1 cellular context compared by ENCODE assay signal in the genomic region with DNA sequence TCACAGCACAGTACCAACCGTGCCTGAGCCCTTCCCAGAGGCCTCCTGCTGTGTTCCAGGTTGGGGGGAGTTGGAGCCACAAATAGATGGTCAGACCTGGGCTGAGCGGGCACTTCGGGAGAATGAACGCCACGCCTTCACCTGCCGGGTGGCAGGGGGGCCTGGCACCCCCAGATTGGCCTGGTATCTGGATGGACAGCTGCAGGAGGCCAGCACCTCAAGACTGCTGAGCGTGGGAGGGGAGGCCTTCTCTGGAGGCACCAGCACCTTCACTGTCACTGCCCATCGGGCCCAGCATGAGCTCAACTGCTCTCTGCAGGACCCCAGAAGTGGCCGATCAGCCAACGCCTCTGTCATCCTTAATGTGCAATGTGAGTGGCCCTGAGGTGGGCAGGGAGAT.
TF ChIP-seq lines count a peak whose summit lies in the region.

No MANE protein-coding gene starts in this region.

TF ChIP-seq in WTC11, 78 proteins besides CTCF, POLR2A, EP300 and RAD21 (continued from another document):
- no peak for TF ChIP-seq ZNF396 (CRISPR knock-in tag; IDR thresholded peaks at IDR 0.05; ENCODE audit: borderline replicate concordance)
- TF ChIP-seq ZBTB21 (CRISPR knock-in tag; IDR thresholded peaks at IDR 0.05; ENCODE audit: borderline replicate concordance), result no peak
- TF ChIP-seq, protein P1, sequence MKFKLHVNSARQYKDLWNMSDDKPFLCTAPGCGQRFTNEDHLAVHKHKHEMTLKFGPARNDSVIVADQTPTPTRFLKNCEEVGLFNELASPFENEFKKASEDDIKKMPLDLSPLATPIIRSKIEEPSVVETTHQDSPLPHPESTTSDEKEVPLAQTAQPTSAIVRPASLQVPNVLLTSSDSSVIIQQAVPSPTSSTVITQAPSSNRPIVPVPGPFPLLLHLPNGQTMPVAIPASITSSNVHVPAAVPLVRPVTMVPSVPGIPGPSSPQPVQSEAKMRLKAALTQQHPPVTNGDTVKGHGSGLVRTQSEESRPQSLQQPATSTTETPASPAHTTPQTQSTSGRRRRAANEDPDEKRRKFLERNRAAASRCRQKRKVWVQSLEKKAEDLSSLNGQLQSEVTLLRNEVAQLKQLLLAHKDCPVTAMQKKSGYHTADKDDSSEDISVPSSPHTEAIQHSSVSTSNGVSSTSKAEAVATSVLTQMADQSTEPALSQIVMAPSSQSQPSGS (CRISPR knock-in tag; IDR thresholded peaks at IDR 0.05; ENCODE audit: borderline replicate concordance, low read depth), result no peak
- TF ChIP-seq ZNF423 (CRISPR knock-in tag; IDR thresholded peaks at IDR 0.05), result no peak
- TF ChIP-seq, protein P2, sequence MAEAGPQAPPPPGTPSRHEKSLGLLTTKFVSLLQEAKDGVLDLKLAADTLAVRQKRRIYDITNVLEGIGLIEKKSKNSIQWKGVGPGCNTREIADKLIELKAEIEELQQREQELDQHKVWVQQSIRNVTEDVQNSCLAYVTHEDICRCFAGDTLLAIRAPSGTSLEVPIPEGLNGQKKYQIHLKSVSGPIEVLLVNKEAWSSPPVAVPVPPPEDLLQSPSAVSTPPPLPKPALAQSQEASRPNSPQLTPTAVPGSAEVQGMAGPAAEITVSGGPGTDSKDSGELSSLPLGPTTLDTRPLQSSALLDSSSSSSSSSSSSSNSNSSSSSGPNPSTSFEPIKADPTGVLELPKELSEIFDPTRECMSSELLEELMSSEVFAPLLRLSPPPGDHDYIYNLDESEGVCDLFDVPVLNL (CRISPR knock-in tag; IDR thresholded peaks at IDR 0.05; ENCODE audit: borderline replicate concordance, low read depth), result no peak
- TF ChIP-seq JAZF1 (CRISPR knock-in tag; IDR thresholded peaks at IDR 0.05), result no peak
- TF ChIP-seq, protein P3, sequence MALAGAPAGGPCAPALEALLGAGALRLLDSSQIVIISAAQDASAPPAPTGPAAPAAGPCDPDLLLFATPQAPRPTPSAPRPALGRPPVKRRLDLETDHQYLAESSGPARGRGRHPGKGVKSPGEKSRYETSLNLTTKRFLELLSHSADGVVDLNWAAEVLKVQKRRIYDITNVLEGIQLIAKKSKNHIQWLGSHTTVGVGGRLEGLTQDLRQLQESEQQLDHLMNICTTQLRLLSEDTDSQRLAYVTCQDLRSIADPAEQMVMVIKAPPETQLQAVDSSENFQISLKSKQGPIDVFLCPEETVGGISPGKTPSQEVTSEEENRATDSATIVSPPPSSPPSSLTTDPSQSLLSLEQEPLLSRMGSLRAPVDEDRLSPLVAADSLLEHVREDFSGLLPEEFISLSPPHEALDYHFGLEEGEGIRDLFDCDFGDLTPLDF (CRISPR knock-in tag; IDR thresholded peaks at IDR 0.05), result no peak
- TF ChIP-seq ZNF232 (CRISPR knock-in tag; IDR thresholded peaks at IDR 0.05), result no peak
- TF ChIP-seq GRHL2 (CRISPR knock-in tag; IDR thresholded peaks at IDR 0.05; ENCODE audit: insufficient replicate concordance, severe bottlenecking), result no peak
- TF ChIP-seq, protein P4, sequence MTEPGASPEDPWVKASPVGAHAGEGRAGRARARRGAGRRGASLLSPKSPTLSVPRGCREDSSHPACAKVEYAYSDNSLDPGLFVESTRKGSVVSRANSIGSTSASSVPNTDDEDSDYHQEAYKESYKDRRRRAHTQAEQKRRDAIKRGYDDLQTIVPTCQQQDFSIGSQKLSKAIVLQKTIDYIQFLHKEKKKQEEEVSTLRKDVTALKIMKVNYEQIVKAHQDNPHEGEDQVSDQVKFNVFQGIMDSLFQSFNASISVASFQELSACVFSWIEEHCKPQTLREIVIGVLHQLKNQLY (CRISPR knock-in tag; IDR thresholded peaks at IDR 0.05), result no peak
TF ChIP-seq in WTC11: peak in this region for 0.
